ENCODE assay signal across 19 cellular contexts in genomic region chr4:128751354-128751753, GRCh38.
"Had no signal": no experiment of that assay in that cellular context is flagged by ENCODE, and none has a peak within 500 bp of the region (broad histone marks: within the 10 kb centered on the region; RNA-seq: fewer than 3 reads in every experiment).

No MANE protein-coding gene starts in this region.

- ATAC-seq: activated T-cell treated with anti-CD3 and anti-CD28 coated beads, Interleukin-2, amount 50 U/mL, for 72 hours; effector memory CD8-positive, alpha-beta T cell; left lung had no signal

- H3K27ac ChIP-seq: adrenal gland, left lung, tibial nerve, uterus, WERI-Rb-1 had no signal

- DNase-seq: activated CD4-positive, alpha-beta T cell treated with anti-CD3 and anti-CD28 coated beads, Interleukin-2, amount 50 U/mL, for 4 hours; activated effector memory CD4-positive, alpha-beta T cell treated with anti-CD3 and anti-CD28 coated beads, Interleukin-2, amount 50 U/mL, for 16 hours; activated T-cell treated with anti-CD3 and anti-CD28 coated beads, Interleukin-2, amount 50 U/mL, for 72 hours; adrenal gland; dermis blood vessel endothelial cell; effector memory CD8-positive, alpha-beta T cell; foreskin melanocyte; glutamatergic neuron; hippocampal formation; islet precursor cell; left lung; midbrain; nephron progenitor cell; nucleus accumbens; posterior cingulate gyrus; retina; uterus; WERI-Rb-1 had no signal

- H3K4me3 ChIP-seq: adrenal gland, left lung, tibial nerve, uterus had no signal

- H3K27me3 ChIP-seq: adrenal gland, left lung, tibial nerve, uterus had no signal

- H3K4me1 ChIP-seq: adrenal gland, left lung, tibial nerve, uterus had no signal

- H3K9me3 ChIP-seq: adrenal gland, left lung, tibial nerve, uterus had no signal

- H3K36me3 ChIP-seq: adrenal gland, left lung, tibial nerve, uterus, WERI-Rb-1 had no signal
